14 cellular contexts compared by ENCODE assay signal in the genomic region with DNA sequence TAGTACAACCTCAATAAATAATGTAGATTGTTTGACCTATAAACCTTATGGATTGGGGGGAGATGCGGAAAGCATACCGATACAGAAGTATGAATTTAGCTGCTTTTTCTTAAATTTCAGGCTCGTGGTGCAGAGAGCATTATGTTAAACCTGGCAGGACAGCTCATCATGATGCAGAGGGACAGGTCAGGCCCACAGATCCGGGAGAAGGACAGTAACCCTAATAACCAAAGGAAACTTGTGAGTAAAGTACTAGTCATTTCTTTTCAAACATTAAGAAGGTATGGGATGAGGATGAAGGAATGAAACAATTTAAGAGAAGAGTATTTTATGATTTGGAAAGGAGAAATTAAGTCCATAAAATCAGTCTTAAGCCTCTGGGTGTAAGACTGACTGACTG.
A peak's percentile ranks its signal among the peaks of the same experiment; 100 is the strongest.
DNase-seq lines count a peak whose midpoint lies in the region; ATAC-seq and TF ChIP-seq lines count a peak whose summit lies in the region.
"Had no signal": no experiment of that assay in that cellular context is flagged by ENCODE, and none has a peak within 500 bp of the region (broad histone marks: within the 10 kb centered on the region; RNA-seq: fewer than 3 reads in every experiment).

No MANE protein-coding gene starts in this region.

- H3K27ac Mint-ChIP-seq in HFFc6 (peak overlapping the region; percentile 62), T-helper 17 cell (peak overlapping the region; percentile 12)

- DNase-seq in ELR (ENCODE audit: low read depth) (peak; percentile 68), HFFc6 (peak; percentile 20), T-helper 17 cell (no peak), foreskin fibroblast (peak; percentile 22 to 23), NCI-H2107 (lab: John Stamatoyannopoulos, UW) (no peak)
- DNase-seq in activated CD4-positive, CD25-positive, alpha-beta regulatory T cell (lab: John Stamatoyannopoulos, UW): no peak
- DNase-seq: DMS 273 treated with DMSO at 0.1 percent for 48 hours, EL, NCI-H1417 treated with DMSO at 0.1 percent for 48 hours, NCI-H2081, NCI-H524, SIG-M5 had no signal

- ATAC-seq in T-helper 17 cell: no peak
- no peak for ATAC-seq in HG02870 (IDR thresholded peaks at IDR 0.05; ENCODE audit: unreplicated experiment)
- no peak for ATAC-seq in GM19023 (IDR thresholded peaks at IDR 0.05; ENCODE audit: unreplicated experiment)

- peaks cover 1% of the 10 kb centered on the region; the same call in 1 of the 2 replicates for H3K27me3 Mint-ChIP-seq in HFFc6 (ENCODE audit: insufficient read depth)
- H3K27me3 Mint-ChIP-seq in T-helper 17 cell: no peaks in the 10 kb centered on the region

- no peak for TF ChIP-seq CTCF in HFFc6 (IDR thresholded peaks at IDR 0.05)
- no peak for TF ChIP-seq CTCF in foreskin fibroblast (IDR thresholded peaks at IDR 0.05; ENCODE audit: low read depth, low read length)

- H3K9me3 Mint-ChIP-seq in HFFc6: no peaks in the 10 kb centered on the region

- H3K4me1 Mint-ChIP-seq in HFFc6 (ENCODE audit: low read depth): peaks cover 57% of the 10 kb centered on the region
- peaks cover 10% of the 10 kb centered on the region for H3K4me1 Mint-ChIP-seq in T-helper 17 cell

- no peaks in the 10 kb centered on the region for H3K9me3 ChIP-seq in T-helper 17 cell (ENCODE audit: control insufficient read depth, low read length, poor library complexity, severe bottlenecking)

- H3K4me3 ChIP-seq in foreskin fibroblast (ENCODE audit: low read depth in 1 of 2, low read length in 2 of 2): no peak overlapping the region

- H3K4me3 Mint-ChIP-seq in HFFc6 (peak overlapping the region; percentile 4; the same call in 1 of the 2 replicates), T-helper 17 cell (no peak overlapping the region)

- H3K36me3 Mint-ChIP-seq in HFFc6 (ENCODE audit: low read depth) (peaks cover 69% of the 10 kb centered on the region), T-helper 17 cell (ENCODE audit: low read depth) (peaks cover 23% of the 10 kb centered on the region)

Comparison
In these comparisons a context has a peak if more than half of its experiments do, and no peak if none do; other contexts are left out.
1. DNase-seq: peak in ELR (single experiment), HFFc6 (single experiment) and foreskin fibroblast (2 of 2); none in T-helper 17 cell (0 of 3), NCI-H2107 (single experiment) and activated CD4-positive, CD25-positive, alpha-beta regulatory T cell (0 of 4).